In the genomic region with DNA sequence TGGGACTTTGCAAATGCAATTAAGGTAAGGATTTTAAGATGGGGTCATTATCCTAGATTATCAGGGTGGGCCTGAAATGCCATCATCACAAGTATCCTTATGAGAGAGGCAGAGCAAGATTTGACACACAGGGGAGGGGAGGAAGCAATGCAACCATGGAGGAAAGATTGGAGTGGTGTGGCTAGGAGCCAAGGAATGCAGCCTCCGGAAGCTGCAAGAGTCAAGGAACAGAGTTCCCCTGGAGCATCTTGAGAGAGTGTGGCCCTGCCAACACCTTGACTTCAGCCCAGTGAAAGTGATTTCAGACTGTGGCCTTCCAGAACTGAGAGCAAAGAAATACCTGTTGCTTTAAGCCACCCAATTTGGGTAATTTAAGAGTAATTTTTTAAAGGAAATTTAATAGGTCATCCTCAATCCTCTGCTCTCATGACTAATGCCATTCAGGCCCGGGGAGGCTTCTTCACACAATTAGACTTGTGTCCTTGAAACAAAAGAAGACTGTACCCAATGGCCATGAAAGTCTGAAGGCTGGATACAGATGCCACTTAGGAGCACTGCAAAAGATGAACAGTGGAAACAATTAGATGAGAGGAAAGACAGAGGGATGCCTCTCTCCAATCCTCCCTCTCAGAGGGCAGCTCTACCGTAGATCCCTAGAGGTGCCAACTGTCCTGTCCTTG, we compare ENCODE assay signal across 29 cellular contexts.
DNase-seq lines count a peak whose midpoint lies in the region; ATAC-seq and TF ChIP-seq lines count a peak whose summit lies in the region.
"Had no signal": no experiment of that assay in that cellular context is flagged by ENCODE, and none has a peak within 500 bp of the region (broad histone marks: within the 10 kb centered on the region; RNA-seq: fewer than 3 reads in every experiment).

No MANE protein-coding gene starts in this region.

- H3K9me2 ChIP-seq in GM23248 (ENCODE audit: insufficient read depth), result no peaks in the 10 kb centered on the region

- WGBS in GM23248 (ENCODE audit: low coverage in 1 of 2, low lambda C conversion rate in 2 of 2, missing lambda C conversion rate in 2 of 2), 2 experiments, result 68 to 78% methylated on average over 3 of the region's 3 CpGs

- no peak overlapping the region for H2AFZ ChIP-seq in GM23248

- DNase-seq in activated CD8-positive, alpha-beta memory T cell treated with anti-CD3 and anti-CD28 coated beads, Interleukin-2, amount 10 ng/mL, durations not matched to agents 7 days and 5 days, result peak; percentile 31
- no peak for DNase-seq in activated CD8-positive, alpha-beta memory T cell treated with anti-CD3 and anti-CD28 coated beads, Interleukin-2, amount 50 U/mL, for 48 hours
- peak; percentile 6 for DNase-seq in GM23248
- DNase-seq in astrocyte of the hippocampus (ENCODE audit: low read depth, low spot score), result peak; percentile 32
- no peak for DNase-seq in stimulated activated effector memory CD8-positive, alpha-beta T cell treated with anti-CD3 and anti-CD28 coated beads, Interleukin-12 subunit alpha, Interleukin-12 subunit beta, amount 100 ng/mL, for 72 hours (ENCODE audit: low spot score in 2 of 2)
- no peak for DNase-seq in superior temporal gyrus (ENCODE audit: extremely low spot score)
- DNase-seq in foreskin fibroblast, result no peak
- DNase-seq: activated CD4-positive, alpha-beta T cell treated with anti-CD3 and anti-CD28 coated beads, Interleukin-2, amount 50 U/mL, for 4 hours; activated CD4-positive, CD25-positive, alpha-beta regulatory T cell; central memory CD4-positive, alpha-beta T cell; COR-L47; DMS53; hypothalamus; KG1; mesendoderm; NCI-H146; NCI-H2107; NCI-H446 treated with DMSO at 0.1 percent for 48 hours; Right ventricle myocardium superior; stimulated activated naive CD4-positive, alpha-beta T cell treated with Interleukin-2 at 50 U/mL for 16 hours had no signal

- no peak overlapping the region for H3K4me2 ChIP-seq in GM23248 (ENCODE audit: unreplicated experiment)

- in situ Hi-C loops in GM23248 (cut with MboI), result no loop called here

- peaks cover 24% of the 10 kb centered on the region for H3K4me1 Mint-ChIP-seq in activated CD8-positive, alpha-beta memory T cell treated with anti-CD3 and anti-CD28 coated beads, Interleukin-2, amount 10 ng/mL, durations not matched to agents 7 days and 5 days
- H3K4me1 Mint-ChIP-seq in stimulated activated effector memory CD8-positive, alpha-beta T cell treated with anti-CD3 and anti-CD28 coated beads, Interleukin-12 subunit alpha, Interleukin-12 subunit beta, amount 100 ng/mL, for 72 hours, result peaks cover 52% of the 10 kb centered on the region
- H3K4me1 Mint-ChIP-seq: endodermal cell had no signal

- no peaks in the 10 kb centered on the region for H3K4me1 ChIP-seq in GM23248 (ENCODE audit: insufficient read depth)
- H3K4me1 ChIP-seq: esophagus muscularis mucosa, HAP-1 had no signal

- CTCF ChIA-PET in activated CD8-positive, alpha-beta memory T cell treated with anti-CD3 and anti-CD28 coated beads, Interleukin-2, amount 10 ng/mL, durations not matched to agents 7 days and 5 days (lab: Charles Lee), result interaction anchor here (1.1 kb wide), 1 partner anchor 41 kb away, joined by 4 read pairs; no protein-coding TSS in a partner anchor

- no peaks in the 10 kb centered on the region for H3K79me2 ChIP-seq in GM23248 (ENCODE audit: insufficient read depth)

- H3K27me3 Mint-ChIP-seq in activated CD8-positive, alpha-beta memory T cell treated with anti-CD3 and anti-CD28 coated beads, Interleukin-2, amount 10 ng/mL, durations not matched to agents 7 days and 5 days, result no peaks in the 10 kb centered on the region
- H3K27me3 Mint-ChIP-seq: dendritic cell treated with granulocyte-macrophage colony-stimulating factor and Interleukin-4, amounts not matched to agents 40 ng/mL and 50 ng/mL, for 4 days; progenitor cell of endocrine pancreas had no signal

- H3K36me3 Mint-ChIP-seq in activated CD8-positive, alpha-beta memory T cell treated with anti-CD3 and anti-CD28 coated beads, Interleukin-2, amount 10 ng/mL, durations not matched to agents 7 days and 5 days, result peaks cover 14% of the 10 kb centered on the region
- H3K36me3 Mint-ChIP-seq in stimulated activated effector memory CD8-positive, alpha-beta T cell treated with anti-CD3 and anti-CD28 coated beads, Interleukin-12 subunit alpha, Interleukin-12 subunit beta, amount 100 ng/mL, for 72 hours, result peaks cover 8% of the 10 kb centered on the region

- H3F3A ChIP-seq in GM23248 (ENCODE audit: insufficient read depth), result no peaks in the 10 kb centered on the region

- H3K27ac Mint-ChIP-seq in activated CD8-positive, alpha-beta memory T cell treated with anti-CD3 and anti-CD28 coated beads, Interleukin-2, amount 10 ng/mL, durations not matched to agents 7 days and 5 days, result no peak overlapping the region
- H3K27ac Mint-ChIP-seq in stimulated activated effector memory CD8-positive, alpha-beta T cell treated with anti-CD3 and anti-CD28 coated beads, Interleukin-12 subunit alpha, Interleukin-12 subunit beta, amount 100 ng/mL, for 72 hours, result peak overlapping the region; percentile 32
- H3K27ac Mint-ChIP-seq: B cell; dendritic cell treated with granulocyte-macrophage colony-stimulating factor and Interleukin-4, amounts not matched to agents 40 ng/mL and 50 ng/mL, for 4 days; endodermal cell; progenitor cell of endocrine pancreas had no signal

- H3K9me3 ChIP-seq in GM23248 (ENCODE audit: low read depth), result no peaks in the 10 kb centered on the region
- H3K9me3 ChIP-seq: esophagus muscularis mucosa, HAP-1, neutrophil had no signal

- no peaks in the 10 kb centered on the region for H3K9me3 Mint-ChIP-seq in activated CD8-positive, alpha-beta memory T cell treated with anti-CD3 and anti-CD28 coated beads, Interleukin-2, amount 10 ng/mL, durations not matched to agents 7 days and 5 days (ENCODE audit: low read depth)
- no peaks in the 10 kb centered on the region for H3K9me3 Mint-ChIP-seq in stimulated activated effector memory CD8-positive, alpha-beta T cell treated with anti-CD3 and anti-CD28 coated beads, Interleukin-12 subunit alpha, Interleukin-12 subunit beta, amount 100 ng/mL, for 72 hours
- H3K9me3 Mint-ChIP-seq: dendritic cell treated with granulocyte-macrophage colony-stimulating factor and Interleukin-4, amounts not matched to agents 40 ng/mL and 50 ng/mL, for 4 days; endodermal cell had no signal

- no peak overlapping the region for H3K9ac ChIP-seq in GM23248

- no peaks in the 10 kb centered on the region for H3K27me3 ChIP-seq in GM23248 (replicated peaks; ENCODE audit: insufficient read depth)
- H3K27me3 ChIP-seq: esophagus muscularis mucosa, neutrophil had no signal

- H3K4me3 Mint-ChIP-seq in activated CD8-positive, alpha-beta memory T cell treated with anti-CD3 and anti-CD28 coated beads, Interleukin-2, amount 10 ng/mL, durations not matched to agents 7 days and 5 days, result no peak overlapping the region
- H3K4me3 Mint-ChIP-seq in stimulated activated effector memory CD8-positive, alpha-beta T cell treated with anti-CD3 and anti-CD28 coated beads, Interleukin-12 subunit alpha, Interleukin-12 subunit beta, amount 100 ng/mL, for 72 hours, result no peak overlapping the region
- H3K4me3 Mint-ChIP-seq: B cell; dendritic cell treated with granulocyte-macrophage colony-stimulating factor and Interleukin-4, amounts not matched to agents 40 ng/mL and 50 ng/mL, for 4 days; endodermal cell had no signal

- H3K36me3 ChIP-seq in GM23248 (ENCODE audit: low read depth), result no peaks in the 10 kb centered on the region
- H3K36me3 ChIP-seq: esophagus muscularis mucosa, HAP-1, neutrophil had no signal

- H3K27ac ChIP-seq in GM23248, result no peak overlapping the region
- H3K27ac ChIP-seq: esophagus muscularis mucosa, neutrophil had no signal

- no peak overlapping the region for H3K4me3 ChIP-seq in GM23248
- no peak overlapping the region for H3K4me3 ChIP-seq in foreskin fibroblast (ENCODE audit: low read depth in 1 of 2, low read length in 2 of 2)
- H3K4me3 ChIP-seq: esophagus muscularis mucosa, HAP-1 had no signal

- no peak for ATAC-seq in activated CD8-positive, alpha-beta memory T cell treated with anti-CD3 and anti-CD28 coated beads, Interleukin-2, amount 10 ng/mL, durations not matched to agents 7 days and 5 days
- ATAC-seq in stimulated activated effector memory CD8-positive, alpha-beta T cell treated with anti-CD3 and anti-CD28 coated beads, Interleukin-12 subunit alpha, Interleukin-12 subunit beta, amount 100 ng/mL, for 72 hours, result no peak
- ATAC-seq in HG02610 (IDR thresholded peaks at IDR 0.05; ENCODE audit: unreplicated experiment), result no peak
- ATAC-seq: left lobe of liver had no signal

- H4K20me1 ChIP-seq in GM23248 (ENCODE audit: insufficient read depth), result no peaks in the 10 kb centered on the region

- TF ChIP-seq CTCF in foreskin fibroblast (IDR thresholded peaks at IDR 0.05; ENCODE audit: low read depth, low read length), result no peak

Comparison
In these comparisons a context has a peak if more than half of its experiments do, and no peak if none do; other contexts are left out.
1. DNase-seq: peak in activated CD8-positive, alpha-beta memory T cell treated with anti-CD3 and anti-CD28 coated beads, Interleukin-2, amount 10 ng/mL, durations not matched to agents 7 days and 5 days (single experiment), GM23248 (single experiment) and astrocyte of the hippocampus (single experiment); none in activated CD8-positive, alpha-beta memory T cell treated with anti-CD3 and anti-CD28 coated beads, Interleukin-2, amount 50 U/mL, for 48 hours (single experiment), stimulated activated effector memory CD8-positive, alpha-beta T cell treated with anti-CD3 and anti-CD28 coated beads, Interleukin-12 subunit alpha, Interleukin-12 subunit beta, amount 100 ng/mL, for 72 hours (0 of 2), superior temporal gyrus (single experiment) and foreskin fibroblast (0 of 2).